8 cellular contexts compared by ENCODE assay signal in the genomic region with DNA sequence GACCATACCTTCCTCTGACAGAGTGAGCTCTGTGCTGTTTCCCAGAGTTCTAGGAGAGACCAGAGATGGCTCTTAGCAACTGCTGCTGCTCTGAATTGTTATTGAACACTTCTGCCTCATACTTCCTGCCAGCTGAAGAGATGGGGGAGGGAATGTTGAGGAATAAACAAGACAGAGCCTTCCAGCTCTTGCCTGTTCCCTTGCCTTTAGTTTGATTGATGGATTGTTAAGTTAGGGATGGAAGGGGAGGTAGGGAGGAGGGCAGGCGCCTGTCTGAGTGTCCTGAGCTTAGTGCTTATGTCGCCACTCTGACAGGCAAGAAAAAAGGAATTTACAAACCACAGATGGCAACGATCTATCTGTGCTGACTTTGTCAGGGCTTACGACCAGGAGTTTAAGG. TPM values are rescaled to one million over a fixed set of nuclear protein-coding genes. Genes with fewer than 3 reads are reported as not detected.
A peak's percentile ranks its signal among the peaks of the same experiment; 100 is the strongest.
DNase-seq lines count a peak whose midpoint lies in the region; ATAC-seq and TF ChIP-seq lines count a peak whose summit lies in the region.

No MANE protein-coding gene starts in this region.

- H3K27me3 Mint-ChIP-seq in CD4-positive, alpha-beta T cell = no peaks in the 10 kb centered on the region
- H3K27me3 Mint-ChIP-seq in central memory CD8-positive, alpha-beta T cell = no peaks in the 10 kb centered on the region
- H3K27me3 Mint-ChIP-seq in naive thymus-derived CD4-positive, alpha-beta T cell = no peaks in the 10 kb centered on the region

- H3K4me3 ChIP-seq in Loucy (ENCODE audit: low read length, poor library complexity, severe bottlenecking) = peak overlapping the region; percentile 48
- H3K4me3 ChIP-seq in naive thymus-derived CD4-positive, alpha-beta T cell (ENCODE audit: low read length) = peak overlapping the region; percentile 47

- intact Hi-C loops in CD4-positive, alpha-beta T cell (cut with DNase I, micrococcal nuclease) = loop anchor here in 1 of 2 experiments (5.0 kb wide), 3 partner anchors 41 to 149 kb away; a partner anchor contains a TSS
- intact Hi-C loops in naive thymus-derived CD4-positive, alpha-beta T cell (cut with micrococcal nuclease) = loop anchor here (1.0 to 5.0 kb wide), 6 partner anchors 8 to 151 kb away; a partner anchor contains a TSS

- no peak overlapping the region for H2AFZ ChIP-seq in Loucy (ENCODE audit: low read length)

- TF ChIP-seq CTCF in CD4-positive, alpha-beta T cell (IDR thresholded peaks at IDR 0.05) = no peak
- TF ChIP-seq CTCF in Loucy (conservative IDR thresholded peaks at IDR 0.05; ENCODE audit: low read length) = no peak
- no peak for TF ChIP-seq CTCF in GM20000 (IDR thresholded peaks at IDR 0.05; ENCODE audit: extremely low read depth, missing control alignments)
- TF ChIP-seq CTCF in RWPE1 (conservative IDR thresholded peaks at IDR 0.05; ENCODE audit: low read depth) = no peak

- H3K9me2 ChIP-seq in Loucy (replicated peaks; ENCODE audit: low read depth, low read length) = no peaks in the 10 kb centered on the region

- H3K4me1 ChIP-seq in Loucy (ENCODE audit: insufficient read depth, low read length, poor library complexity, severe bottlenecking) = peaks cover 51% of the 10 kb centered on the region
- H3K4me1 ChIP-seq in naive thymus-derived CD4-positive, alpha-beta T cell (ENCODE audit: control insufficient read depth in 2 of 2, insufficient read depth in 2 of 2, low read length in 2 of 2) = peaks cover 39 to 85% of the 10 kb centered on the region in 2 donors

- peaks cover 40% of the 10 kb centered on the region; the same call in 1 of the 2 replicates for H3K36me3 ChIP-seq in Loucy (ENCODE audit: insufficient read depth, low read length)
- H3K36me3 ChIP-seq in naive thymus-derived CD4-positive, alpha-beta T cell (ENCODE audit: control insufficient read depth in 2 of 3, insufficient read depth in 3 of 3, low read length in 3 of 3) = peaks cover 0 to 13% (median 0%) of the 10 kb centered on the region in 3 experiments

- H3K4me2 ChIP-seq in Loucy (ENCODE audit: low read depth, low read length, poor library complexity, severe bottlenecking) = peak overlapping the region; percentile 72

- POLR2A ChIA-PET in CD4-positive, alpha-beta T cell (lab: Charles Lee) = interaction anchor here (0.5 to 2.0 kb wide), 21 partner anchors 9 to 678 kb away, joined by 3 to 21 read pairs (median 5); a partner anchor contains a TSS
- POLR2A ChIA-PET in naive thymus-derived CD4-positive, alpha-beta T cell (lab: Charles Lee) = interaction anchor here (0.6 to 3.7 kb wide), 14 partner anchors 9 to 148 kb away, joined by 3 to 37 read pairs (median 5); a partner anchor contains a TSS
- POLR2A ChIA-PET in RWPE1 (lab: Yijun Ruan, JAX; ENCODE audit: low non-redundant PET) = interaction anchor here (0.6 kb wide), 1 partner anchor 19 kb away, joined by 7 read pairs; no protein-coding TSS in a partner anchor

- peak overlapping the region; percentile 60 for H3K27ac ChIP-seq in CD4-positive, alpha-beta T cell (ENCODE audit: low read depth, low read length)
- peak overlapping the region; percentile 68 for H3K27ac ChIP-seq in naive thymus-derived CD4-positive, alpha-beta T cell (ENCODE audit: low read depth, low read length)
- H3K27ac ChIP-seq in RWPE1 = no peak overlapping the region

- peaks cover 2% of the 10 kb centered on the region; the same call in 1 of the 2 replicates for H3F3A ChIP-seq in Loucy (ENCODE audit: low read depth)

- peaks cover 45% of the 10 kb centered on the region for H3K36me3 Mint-ChIP-seq in CD4-positive, alpha-beta T cell (ENCODE audit: low read depth)
- peaks cover 14% of the 10 kb centered on the region for H3K36me3 Mint-ChIP-seq in central memory CD8-positive, alpha-beta T cell (ENCODE audit: insufficient read depth)
- peaks cover 11 to 32% (median 29%) of the 10 kb centered on the region in 5 donors for H3K36me3 Mint-ChIP-seq in naive thymus-derived CD4-positive, alpha-beta T cell

- CTCF ChIA-PET in CD4-positive, alpha-beta T cell (lab: Charles Lee) = interaction anchor here (0.6 to 1.9 kb wide), 4 partner anchors 14 to 150 kb away, joined by 3 to 4 read pairs (median 4); no protein-coding TSS in a partner anchor
- CTCF ChIA-PET in naive thymus-derived CD4-positive, alpha-beta T cell (lab: Charles Lee) = interaction anchor here (0.6 to 1.3 kb wide), 4 partner anchors 25 to 151 kb away, joined by 3 to 4 read pairs (median 4); no protein-coding TSS in a partner anchor
- CTCF ChIA-PET in RWPE1 (lab: Yijun Ruan, JAX) = interaction anchor here (0.6 to 0.8 kb wide), 2 partner anchors 54 to 78 kb away, joined by 3 read pairs; no protein-coding TSS in a partner anchor

- H3K9ac ChIP-seq in Loucy (ENCODE audit: low read depth, low read length, poor library complexity, severe bottlenecking) = peak overlapping the region; percentile 39

- H3K27me3 ChIP-seq in CD4-positive, alpha-beta T cell (ENCODE audit: control insufficient read depth, insufficient read depth, low read length) = no peaks in the 10 kb centered on the region
- H3K27me3 ChIP-seq in Loucy (ENCODE audit: insufficient read depth, low read length, poor library complexity, severe bottlenecking) = no peaks in the 10 kb centered on the region
- H3K27me3 ChIP-seq in naive thymus-derived CD4-positive, alpha-beta T cell (ENCODE audit: control insufficient read depth in 2 of 2, insufficient read depth in 2 of 2, low read length in 2 of 2) = no peaks in the 10 kb centered on the region

- H3K4me3 Mint-ChIP-seq in CD4-positive, alpha-beta T cell = peak overlapping the region; percentile 60
- H3K4me3 Mint-ChIP-seq in central memory CD8-positive, alpha-beta T cell = peak overlapping the region; percentile 57
- peak overlapping the region; percentile 58 to 82 (median 68) for H3K4me3 Mint-ChIP-seq in naive thymus-derived CD4-positive, alpha-beta T cell

- no peak for DNase-seq in CD4-positive, alpha-beta T cell
- DNase-seq in central memory CD8-positive, alpha-beta T cell (ENCODE audit: low spot score in 2 of 2) = no peak
- DNase-seq in naive thymus-derived CD4-positive, alpha-beta T cell = peak in 5 of 9 donors; percentile 24 to 41 (median 34)
- DNase-seq in GM20000 (ENCODE audit: low spot score) (no peak), GDM1 (lab: John Stamatoyannopoulos, UW) (no peak), RWPE1 (ENCODE audit: low spot score) (no peak)

- peak; percentile 41 for ATAC-seq in CD4-positive, alpha-beta T cell (ENCODE audit: poor library complexity)
- peak; percentile 33 for ATAC-seq in central memory CD8-positive, alpha-beta T cell (replicated peaks; ENCODE audit: extremely low read depth, poor library complexity, severe bottlenecking)
- peak; percentile 56 for ATAC-seq in naive thymus-derived CD4-positive, alpha-beta T cell
- ATAC-seq in GM21381 (IDR thresholded peaks at IDR 0.05; ENCODE audit: unreplicated experiment) = no peak

- peaks cover 91% of the 10 kb centered on the region for H3K4me1 Mint-ChIP-seq in CD4-positive, alpha-beta T cell (ENCODE audit: low read depth)
- H3K4me1 Mint-ChIP-seq in central memory CD8-positive, alpha-beta T cell = peaks cover 76% of the 10 kb centered on the region
- H3K4me1 Mint-ChIP-seq in naive thymus-derived CD4-positive, alpha-beta T cell = peaks cover 62 to 98% (median 87%) of the 10 kb centered on the region in 7 donors

- H3K9me3 ChIP-seq in CD4-positive, alpha-beta T cell (ENCODE audit: control insufficient read depth, low read length) = no peaks in the 10 kb centered on the region
- no peaks in the 10 kb centered on the region for H3K9me3 ChIP-seq in Loucy (ENCODE audit: insufficient read depth, low read depth, low read length)
- H3K9me3 ChIP-seq in naive thymus-derived CD4-positive, alpha-beta T cell (ENCODE audit: control insufficient read depth in 2 of 3, low read length in 3 of 3) = no peaks in the 10 kb centered on the region

- no peaks in the 10 kb centered on the region for H3K9me3 Mint-ChIP-seq in CD4-positive, alpha-beta T cell
- H3K9me3 Mint-ChIP-seq in central memory CD8-positive, alpha-beta T cell = no peaks in the 10 kb centered on the region
- H3K9me3 Mint-ChIP-seq in naive thymus-derived CD4-positive, alpha-beta T cell = no peaks in the 10 kb centered on the region

- peaks cover 37% of the 10 kb centered on the region for H4K20me1 ChIP-seq in Loucy (ENCODE audit: insufficient read depth, low read length, poor library complexity, severe bottlenecking)

- peak overlapping the region; percentile 85 for H3K27ac Mint-ChIP-seq in CD4-positive, alpha-beta T cell
- H3K27ac Mint-ChIP-seq in central memory CD8-positive, alpha-beta T cell (ENCODE audit: low read depth) = peak overlapping the region; percentile 51
- peak overlapping the region; percentile 46 to 98 (median 85) for H3K27ac Mint-ChIP-seq in naive thymus-derived CD4-positive, alpha-beta T cell

- H3K79me2 ChIP-seq in Loucy (ENCODE audit: insufficient read depth, low read length) = peaks cover 85% of the 10 kb centered on the region

RNA-seq across cellular contexts. Expression of a gene that starts 42.8 kb away (rescaled TPM):
- 10 to 100 TPM; 62.4 to 65.3 TPM for total RNA-seq in CD4-positive, alpha-beta T cell
- total RNA-seq in naive thymus-derived CD4-positive, alpha-beta T cell = 10 to 100 TPM; 55.0 to 89.1 (median 78.3) TPM
- polyA plus RNA-seq in naive thymus-derived CD4-positive, alpha-beta T cell = 10 to 100 TPM; 10.1 to 11.7 TPM

Comparison
In these comparisons a context has a peak if more than half of its experiments do, and no peak if none do; other contexts are left out.
1. DNase-seq: peak in naive thymus-derived CD4-positive, alpha-beta T cell (5 of 9); none in CD4-positive, alpha-beta T cell (0 of 10), central memory CD8-positive, alpha-beta T cell (0 of 2), GM20000 (single experiment), GDM1 (single experiment) and RWPE1 (single experiment).
2. Peak in every context shown above with its lines, with median percentiles within 50 percentile points of each other: H3K27ac Mint-ChIP-seq and H3K4me3 Mint-ChIP-seq.